ENCODE assay signal across 14 cellular contexts in genomic region chr16:30655815-30656347, GRCh38. TPM values are rescaled to one million over a fixed set of nuclear protein-coding genes. Genes with fewer than 3 reads are reported as not detected.
DNase-seq lines count a peak whose midpoint lies in the region; ATAC-seq and TF ChIP-seq lines count a peak whose summit lies in the region.
"Had no signal": no experiment of that assay in that cellular context is flagged by ENCODE, and none has a peak within 500 bp of the region (broad histone marks: within the 10 kb centered on the region; RNA-seq: fewer than 3 reads in every experiment).

No MANE protein-coding gene starts in this region.

- H3K27me3 Mint-ChIP-seq in activated naive CD4-positive, alpha-beta T cell treated with anti-CD3 and anti-CD28 coated beads, Interleukin-2, amount 50 U/mL, for 24 hours = no peaks in the 10 kb centered on the region
- H3K27me3 Mint-ChIP-seq in activated naive CD4-positive, alpha-beta T cell treated with anti-CD3 and anti-CD28 coated beads, Interleukin-2, amount 10 ng/mL, durations not matched to agents 7 days and 5 days = no peaks in the 10 kb centered on the region
- peaks cover 21% of the 10 kb centered on the region for H3K27me3 Mint-ChIP-seq in brain
- H3K27me3 Mint-ChIP-seq: activated naive CD8-positive, alpha-beta T cell treated with anti-CD3 and anti-CD28 coated beads, Interleukin-2, amount 10 ng/mL, durations not matched to agents 7 days and 5 days; stimulated activated naive CD8-positive, alpha-beta T cell treated with anti-CD3 and anti-CD28 coated beads, Interleukin-15, Interleukin-2, amounts not matched to agents 100 ng/mL and 50 ng/mL, for 24 hours had no signal

- CTCF ChIA-PET in activated naive CD4-positive, alpha-beta T cell treated with anti-CD3 and anti-CD28 coated beads, Interleukin-2, amount 10 ng/mL, durations not matched to agents 7 days and 5 days (lab: Charles Lee) = no interaction called here

- peak overlapping the region; percentile 72 for H3K27ac Mint-ChIP-seq in activated naive CD4-positive, alpha-beta T cell treated with anti-CD3 and anti-CD28 coated beads, Interleukin-2, amount 50 U/mL, for 24 hours
- H3K27ac Mint-ChIP-seq in activated naive CD4-positive, alpha-beta T cell treated with anti-CD3 and anti-CD28 coated beads, Interleukin-2, amount 10 ng/mL, durations not matched to agents 7 days and 5 days = no peak overlapping the region
- peak overlapping the region; percentile 48 to 99 (median 97) for H3K27ac Mint-ChIP-seq in brain
- H3K27ac Mint-ChIP-seq in stimulated activated effector memory CD8-positive, alpha-beta T cell treated with anti-CD3 and anti-CD28 coated beads, Interleukin-12 subunit alpha, Interleukin-12 subunit beta, amount 100 ng/mL, for 72 hours = peak overlapping the region; percentile 100

- H3K9me3 Mint-ChIP-seq in activated naive CD4-positive, alpha-beta T cell treated with anti-CD3 and anti-CD28 coated beads, Interleukin-2, amount 50 U/mL, for 24 hours = no peaks in the 10 kb centered on the region
- no peaks in the 10 kb centered on the region for H3K9me3 Mint-ChIP-seq in activated naive CD4-positive, alpha-beta T cell treated with anti-CD3 and anti-CD28 coated beads, Interleukin-2, amount 10 ng/mL, durations not matched to agents 7 days and 5 days
- H3K9me3 Mint-ChIP-seq in brain = peaks cover 0 to 4% (median 2%) of the 10 kb centered on the region in 5 experiments
- H3K9me3 Mint-ChIP-seq in stimulated activated effector memory CD8-positive, alpha-beta T cell treated with anti-CD3 and anti-CD28 coated beads, Interleukin-12 subunit alpha, Interleukin-12 subunit beta, amount 100 ng/mL, for 72 hours = no peaks in the 10 kb centered on the region
- H3K9me3 Mint-ChIP-seq: activated naive CD8-positive, alpha-beta T cell treated with anti-CD3 and anti-CD28 coated beads, Interleukin-2, amount 10 ng/mL, durations not matched to agents 7 days and 5 days; stimulated activated naive CD8-positive, alpha-beta T cell treated with anti-CD3 and anti-CD28 coated beads, Interleukin-15, Interleukin-2, amounts not matched to agents 100 ng/mL and 50 ng/mL, for 24 hours had no signal

- DNase-seq in activated naive CD4-positive, alpha-beta T cell treated with anti-CD3 and anti-CD28 coated beads, Interleukin-2, amount 10 ng/mL, durations not matched to agents 7 days and 5 days = no peak
- DNase-seq in stimulated activated effector memory CD8-positive, alpha-beta T cell treated with anti-CD3 and anti-CD28 coated beads, Interleukin-12 subunit alpha, Interleukin-12 subunit beta, amount 100 ng/mL, for 72 hours (ENCODE audit: low spot score in 2 of 2) = no peak
- DNase-seq in NOMO-1 treated with DMSO at 0.1 percent for 48 hours (lab: John Stamatoyannopoulos, UW; ENCODE audit: unreplicated experiment) = no peak
- DNase-seq in cerebellar cortex (ENCODE audit: low spot score) = no peak
- DNase-seq: activated naive CD8-positive, alpha-beta T cell treated with anti-CD3 and anti-CD28 coated beads, Interleukin-2, amount 10 ng/mL, durations not matched to agents 7 days and 5 days; central memory CD4-positive, alpha-beta T cell; foreskin keratinocyte; GDM1; lower lobe of right lung; NCI-H1436 treated with DMSO at 0.1 percent for 48 hours; NCI-H446 had no signal

- ATAC-seq in stimulated activated effector memory CD8-positive, alpha-beta T cell treated with anti-CD3 and anti-CD28 coated beads, Interleukin-12 subunit alpha, Interleukin-12 subunit beta, amount 100 ng/mL, for 72 hours = no peak
- ATAC-seq: foreskin keratinocyte, lower lobe of right lung had no signal

- no peak overlapping the region for H3K4me3 Mint-ChIP-seq in activated naive CD4-positive, alpha-beta T cell treated with anti-CD3 and anti-CD28 coated beads, Interleukin-2, amount 50 U/mL, for 24 hours
- no peak overlapping the region for H3K4me3 Mint-ChIP-seq in activated naive CD4-positive, alpha-beta T cell treated with anti-CD3 and anti-CD28 coated beads, Interleukin-2, amount 10 ng/mL, durations not matched to agents 7 days and 5 days
- peak overlapping the region; percentile 60 to 70 (median 64) for H3K4me3 Mint-ChIP-seq in brain
- peak overlapping the region; percentile 76 for H3K4me3 Mint-ChIP-seq in stimulated activated effector memory CD8-positive, alpha-beta T cell treated with anti-CD3 and anti-CD28 coated beads, Interleukin-12 subunit alpha, Interleukin-12 subunit beta, amount 100 ng/mL, for 72 hours
- H3K4me3 Mint-ChIP-seq: stimulated activated naive CD8-positive, alpha-beta T cell treated with anti-CD3 and anti-CD28 coated beads, Interleukin-15, Interleukin-2, amounts not matched to agents 100 ng/mL and 50 ng/mL, for 24 hours had no signal

- no peak for TF ChIP-seq CTCF in brain (conservative IDR thresholded peaks at IDR 0.05)

- H3K4me1 Mint-ChIP-seq in activated naive CD4-positive, alpha-beta T cell treated with anti-CD3 and anti-CD28 coated beads, Interleukin-2, amount 50 U/mL, for 24 hours = peaks cover 35% of the 10 kb centered on the region
- peaks cover 48% of the 10 kb centered on the region for H3K4me1 Mint-ChIP-seq in activated naive CD4-positive, alpha-beta T cell treated with anti-CD3 and anti-CD28 coated beads, Interleukin-2, amount 10 ng/mL, durations not matched to agents 7 days and 5 days
- peaks cover 52% of the 10 kb centered on the region for H3K4me1 Mint-ChIP-seq in brain
- H3K4me1 Mint-ChIP-seq in stimulated activated effector memory CD8-positive, alpha-beta T cell treated with anti-CD3 and anti-CD28 coated beads, Interleukin-12 subunit alpha, Interleukin-12 subunit beta, amount 100 ng/mL, for 72 hours = peaks cover 42% of the 10 kb centered on the region

- H3K36me3 Mint-ChIP-seq in activated naive CD4-positive, alpha-beta T cell treated with anti-CD3 and anti-CD28 coated beads, Interleukin-2, amount 50 U/mL, for 24 hours = peaks cover 16% of the 10 kb centered on the region
- peaks cover 41% of the 10 kb centered on the region for H3K36me3 Mint-ChIP-seq in activated naive CD4-positive, alpha-beta T cell treated with anti-CD3 and anti-CD28 coated beads, Interleukin-2, amount 10 ng/mL, durations not matched to agents 7 days and 5 days
- H3K36me3 Mint-ChIP-seq in brain = peaks cover 42% of the 10 kb centered on the region
- H3K36me3 Mint-ChIP-seq in stimulated activated effector memory CD8-positive, alpha-beta T cell treated with anti-CD3 and anti-CD28 coated beads, Interleukin-12 subunit alpha, Interleukin-12 subunit beta, amount 100 ng/mL, for 72 hours = peaks cover 90% of the 10 kb centered on the region

RNA-seq across cellular contexts. Expression of gene FBRS, which starts 2.4 kb away (rescaled TPM):
- 72.1 TPM for polyA plus RNA-seq in brain (ENCODE audit: insufficient read depth, low read depth, low replicate concordance)

RNA-seq across cellular contexts. Expression of gene PRR14, which starts 5.1 kb away (rescaled TPM):
- 69.8 TPM for polyA plus RNA-seq in brain (ENCODE audit: insufficient read depth, low read depth, low replicate concordance)

RNA-seq across cellular contexts. Expression of gene SRCAP, which starts 43.1 kb away (rescaled TPM):
- 40.4 TPM for polyA plus RNA-seq in brain (ENCODE audit: insufficient read depth, low read depth, low replicate concordance)

RNA-seq across cellular contexts. Expression of gene ZNF689, which starts 45.7 kb away (rescaled TPM):
- 10.9 TPM for polyA plus RNA-seq in brain (ENCODE audit: insufficient read depth, low read depth, low replicate concordance)

Comparison
In these comparisons a context has a peak if more than half of its experiments do, and no peak if none do; other contexts are left out.
1. H3K4me3 Mint-ChIP-seq: peak in brain (5 of 5) and stimulated activated effector memory CD8-positive, alpha-beta T cell treated with anti-CD3 and anti-CD28 coated beads, Interleukin-12 subunit alpha, Interleukin-12 subunit beta, amount 100 ng/mL, for 72 hours (single experiment); none in activated naive CD4-positive, alpha-beta T cell treated with anti-CD3 and anti-CD28 coated beads, Interleukin-2, amount 50 U/mL, for 24 hours (single experiment) and activated naive CD4-positive, alpha-beta T cell treated with anti-CD3 and anti-CD28 coated beads, Interleukin-2, amount 10 ng/mL, durations not matched to agents 7 days and 5 days (single experiment).